In the genomic region with DNA sequence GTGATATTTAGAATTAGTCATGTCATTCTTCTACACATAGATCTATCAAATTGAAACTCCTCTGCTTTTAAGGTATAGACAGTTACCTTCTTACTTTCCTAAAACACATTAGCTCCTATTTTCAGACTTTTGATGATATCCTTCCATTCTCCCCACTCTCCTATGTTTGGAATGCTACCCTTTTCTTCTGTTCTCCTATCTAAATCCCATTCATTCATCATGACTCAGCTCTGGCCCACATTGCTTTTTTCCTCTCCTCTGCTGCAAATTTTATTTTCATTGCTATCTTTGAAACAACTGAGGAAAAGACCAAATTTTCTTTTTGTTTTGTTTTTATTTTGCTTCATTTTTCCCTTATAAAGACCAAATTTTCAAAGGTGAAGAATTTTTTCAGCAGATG, we compare ENCODE assay signal across 18 cellular contexts.
DNase-seq lines count a peak whose midpoint lies in the region; ATAC-seq and TF ChIP-seq lines count a peak whose summit lies in the region.
"Had no signal": no experiment of that assay in that cellular context is flagged by ENCODE, and none has a peak within 500 bp of the region (broad histone marks: within the 10 kb centered on the region; RNA-seq: fewer than 3 reads in every experiment).

No MANE protein-coding gene starts in this region.

- CTCF ChIA-PET in T-cell (lab: Charles Lee): no interaction called here

- H3K4me1 ChIP-seq in fibroblast of lung (ENCODE audit: control insufficient read depth, extremely low read depth, insufficient read depth, low read length): no peaks in the 10 kb centered on the region

- no peaks in the 10 kb centered on the region for H3K36me3 ChIP-seq in fibroblast of lung (ENCODE audit: control insufficient read depth, insufficient read depth, low read length)
- H3K36me3 ChIP-seq: transverse colon had no signal

- H3K4me3 Mint-ChIP-seq in T-cell: no peak overlapping the region
- no peak overlapping the region for H3K4me3 Mint-ChIP-seq in progenitor cell of endocrine pancreas (ENCODE audit: low read depth)
- H3K4me3 Mint-ChIP-seq: activated CD8-positive, alpha-beta T cell treated with anti-CD3 and anti-CD28 coated beads for 36 hours; activated T-helper 17 cell treated with anti-CD3 and anti-CD28 coated beads, Interleukin-2, amount 50 U/mL, for 72 hours; stimulated activated effector memory CD8-positive, alpha-beta T cell treated with anti-CD3 and anti-CD28 coated beads, Interleukin-12 subunit alpha, Interleukin-12 subunit beta, amount 100 ng/mL, for 72 hours had no signal

- DNase-seq in A172 (ENCODE audit: low spot score) (peak; percentile 47), GM03348 (ENCODE audit: low spot score) (peak; percentile 57), T-cell (no peak), fibroblast of lung (ENCODE audit: low read depth in 2 of 2) (peak; percentile 19 to 69), kidney tubule cell (ENCODE audit: low spot score) (no peak), SHP77 treated with DMSO at 0.1 percent for 48 hours (lab: John Stamatoyannopoulos, UW) (no peak), progenitor cell of endocrine pancreas (ENCODE audit: low spot score, unreplicated experiment) (no peak), AG08396 (ENCODE audit: low spot score) (no peak)
- DNase-seq: activated CD8-positive, alpha-beta T cell treated with anti-CD3 and anti-CD28 coated beads for 36 hours; effector CD8-positive, alpha-beta T cell; GOT3; mammary epithelial cell; NK-92 treated with Interleukin-12 subunit alpha and Interleukin-12 subunit beta, amount 100 ng/mL, for 24 hours; transverse colon had no signal

- H3K27me3 Mint-ChIP-seq in T-cell: no peaks in the 10 kb centered on the region
- no peaks in the 10 kb centered on the region for H3K27me3 Mint-ChIP-seq in progenitor cell of endocrine pancreas
- H3K27me3 Mint-ChIP-seq: activated CD8-positive, alpha-beta T cell treated with anti-CD3 and anti-CD28 coated beads for 36 hours; activated T-helper 17 cell treated with anti-CD3 and anti-CD28 coated beads, Interleukin-2, amount 50 U/mL, for 72 hours had no signal

- no peak overlapping the region for H3K9ac ChIP-seq in fibroblast of lung (ENCODE audit: insufficient read depth, low read length)

- TF ChIP-seq CTCF in fibroblast of lung (conservative IDR thresholded peaks at IDR 0.05 in 1 of 2, IDR thresholded peaks at IDR 0.05 in 1 of 2; ENCODE audit: low read depth in 1 of 2, low read length in 2 of 2) (no peak), progenitor cell of endocrine pancreas (IDR thresholded peaks at IDR 0.05; ENCODE audit: unreplicated experiment) (no peak)

- H4K20me1 ChIP-seq in fibroblast of lung (ENCODE audit: control insufficient read depth, extremely low read depth, insufficient read depth, low read length): no peaks in the 10 kb centered on the region

- H3K9me3 Mint-ChIP-seq in T-cell: no peaks in the 10 kb centered on the region
- H3K9me3 Mint-ChIP-seq in progenitor cell of endocrine pancreas (ENCODE audit: low read depth): no peaks in the 10 kb centered on the region
- H3K9me3 Mint-ChIP-seq: activated CD8-positive, alpha-beta T cell treated with anti-CD3 and anti-CD28 coated beads for 36 hours; activated T-helper 17 cell treated with anti-CD3 and anti-CD28 coated beads, Interleukin-2, amount 50 U/mL, for 72 hours; stimulated activated effector memory CD8-positive, alpha-beta T cell treated with anti-CD3 and anti-CD28 coated beads, Interleukin-12 subunit alpha, Interleukin-12 subunit beta, amount 100 ng/mL, for 72 hours had no signal

- ATAC-seq in T-cell (replicated peaks in 1 of 4): no peak
- ATAC-seq: activated CD8-positive, alpha-beta T cell treated with anti-CD3 and anti-CD28 coated beads for 36 hours; activated T-helper 17 cell treated with anti-CD3 and anti-CD28 coated beads, Interleukin-2, amount 50 U/mL, for 72 hours; HepG2; sciatic nerve; stimulated activated effector memory CD8-positive, alpha-beta T cell treated with anti-CD3 and anti-CD28 coated beads, Interleukin-12 subunit alpha, Interleukin-12 subunit beta, amount 100 ng/mL, for 72 hours had no signal

- H3K9me3 ChIP-seq in fibroblast of lung (ENCODE audit: control insufficient read depth, insufficient read depth, low read depth, low read length): no peaks in the 10 kb centered on the region
- H3K9me3 ChIP-seq: transverse colon had no signal

- H3K4me2 ChIP-seq in fibroblast of lung (ENCODE audit: extremely low read depth, insufficient read depth, low read length): no peak overlapping the region

- POLR2A ChIA-PET in T-cell (lab: Charles Lee): interaction anchor here in 1 of 2 donors (0.6 kb wide), 1 partner anchor 404 kb away, joined by 3 read pairs; no protein-coding TSS in a partner anchor

- H3K4me3 ChIP-seq in fibroblast of lung (replicated peaks in 1 of 4; ENCODE audit: control extremely low read depth in 1 of 4, insufficient read depth in 1 of 4, low read depth in 3 of 4, low read length in 4 of 4): no peak overlapping the region
- H3K4me3 ChIP-seq: transverse colon had no signal

- H3K79me2 ChIP-seq in fibroblast of lung (ENCODE audit: control insufficient read depth, insufficient read depth, low read length): no peaks in the 10 kb centered on the region

- H3K27me3 ChIP-seq in fibroblast of lung (ENCODE audit: control insufficient read depth, insufficient read depth, low read length): no peaks in the 10 kb centered on the region
- H3K27me3 ChIP-seq: transverse colon had no signal

- peaks cover 20% of the 10 kb centered on the region for H3K36me3 Mint-ChIP-seq in T-cell
- H3K36me3 Mint-ChIP-seq in progenitor cell of endocrine pancreas (ENCODE audit: insufficient read depth): peaks cover 10% of the 10 kb centered on the region

- H2AFZ ChIP-seq in fibroblast of lung (ENCODE audit: low read length): no peak overlapping the region

- H3K27ac ChIP-seq in fibroblast of lung (ENCODE audit: insufficient read depth, low read length): no peak overlapping the region
- H3K27ac ChIP-seq: transverse colon had no signal

- H3K4me1 Mint-ChIP-seq in T-cell: peaks cover 0 to 2% (median 0%) of the 10 kb centered on the region in 3 donors
- peaks cover 4% of the 10 kb centered on the region for H3K4me1 Mint-ChIP-seq in progenitor cell of endocrine pancreas (ENCODE audit: low read depth)
- H3K4me1 Mint-ChIP-seq: activated T-helper 17 cell treated with anti-CD3 and anti-CD28 coated beads, Interleukin-2, amount 50 U/mL, for 72 hours; stimulated activated effector memory CD8-positive, alpha-beta T cell treated with anti-CD3 and anti-CD28 coated beads, Interleukin-12 subunit alpha, Interleukin-12 subunit beta, amount 100 ng/mL, for 72 hours had no signal

- H3K27ac Mint-ChIP-seq in T-cell (peak overlapping the region; percentile 1 to 2), progenitor cell of endocrine pancreas (no peak overlapping the region)
- H3K27ac Mint-ChIP-seq: activated CD8-positive, alpha-beta T cell treated with anti-CD3 and anti-CD28 coated beads for 36 hours; activated T-helper 17 cell treated with anti-CD3 and anti-CD28 coated beads, Interleukin-2, amount 50 U/mL, for 72 hours; stimulated activated effector memory CD8-positive, alpha-beta T cell treated with anti-CD3 and anti-CD28 coated beads, Interleukin-12 subunit alpha, Interleukin-12 subunit beta, amount 100 ng/mL, for 72 hours had no signal

Comparison
In these comparisons a context has a peak if more than half of its experiments do, and no peak if none do; other contexts are left out.
1. DNase-seq: peak in A172 (single experiment), GM03348 (single experiment) and fibroblast of lung (2 of 2); none in T-cell (0 of 34), kidney tubule cell (single experiment), SHP77 treated with DMSO at 0.1 percent for 48 hours (single experiment), progenitor cell of endocrine pancreas (single experiment) and AG08396 (single experiment).